1 cellular context compared by ENCODE assay signal in genomic region chr11:123973816-123974215, GRCh38.
A peak's percentile ranks its signal among the peaks of the same experiment; 100 is the strongest.
TF ChIP-seq lines count a peak whose summit lies in the region.

No MANE protein-coding gene starts in this region.

TF ChIP-seq in endothelial cell of umbilical vein, 7 proteins besides CTCF, POLR2A, EP300 and RAD21:
- peak; percentile 72 for TF ChIP-seq POLR2AphosphoS5 (IDR thresholded peaks at IDR 0.05; ENCODE audit: insufficient read depth, low read depth, low read length)
- peak; percentile 99 for TF ChIP-seq JUN (IDR thresholded peaks at IDR 0.05; ENCODE audit: borderline replicate concordance, insufficient read depth, insufficient read length, low read depth)
- peak; percentile 99 for TF ChIP-seq FOS (IDR thresholded peaks at IDR 0.05; ENCODE audit: borderline replicate concordance, insufficient read depth, low read length)
- TF ChIP-seq GATA2 (IDR thresholded peaks at IDR 0.05; ENCODE audit: insufficient read depth, insufficient read length, low read depth, low read length), result peak; percentile 86
- no peak for TF ChIP-seq MYC (IDR thresholded peaks at IDR 0.05; ENCODE audit: low read depth, low read length)
